1 cellular context compared by ENCODE assay signal in genomic region chr14:22897357-22897756, GRCh38.
TF ChIP-seq lines count a peak whose summit lies in the region.

No MANE protein-coding gene starts in this region.

TF ChIP-seq in K562, 482 proteins besides CTCF, POLR2A, EP300 and RAD21 (continued from another document and continues in another):
- TF ChIP-seq, protein P1, sequence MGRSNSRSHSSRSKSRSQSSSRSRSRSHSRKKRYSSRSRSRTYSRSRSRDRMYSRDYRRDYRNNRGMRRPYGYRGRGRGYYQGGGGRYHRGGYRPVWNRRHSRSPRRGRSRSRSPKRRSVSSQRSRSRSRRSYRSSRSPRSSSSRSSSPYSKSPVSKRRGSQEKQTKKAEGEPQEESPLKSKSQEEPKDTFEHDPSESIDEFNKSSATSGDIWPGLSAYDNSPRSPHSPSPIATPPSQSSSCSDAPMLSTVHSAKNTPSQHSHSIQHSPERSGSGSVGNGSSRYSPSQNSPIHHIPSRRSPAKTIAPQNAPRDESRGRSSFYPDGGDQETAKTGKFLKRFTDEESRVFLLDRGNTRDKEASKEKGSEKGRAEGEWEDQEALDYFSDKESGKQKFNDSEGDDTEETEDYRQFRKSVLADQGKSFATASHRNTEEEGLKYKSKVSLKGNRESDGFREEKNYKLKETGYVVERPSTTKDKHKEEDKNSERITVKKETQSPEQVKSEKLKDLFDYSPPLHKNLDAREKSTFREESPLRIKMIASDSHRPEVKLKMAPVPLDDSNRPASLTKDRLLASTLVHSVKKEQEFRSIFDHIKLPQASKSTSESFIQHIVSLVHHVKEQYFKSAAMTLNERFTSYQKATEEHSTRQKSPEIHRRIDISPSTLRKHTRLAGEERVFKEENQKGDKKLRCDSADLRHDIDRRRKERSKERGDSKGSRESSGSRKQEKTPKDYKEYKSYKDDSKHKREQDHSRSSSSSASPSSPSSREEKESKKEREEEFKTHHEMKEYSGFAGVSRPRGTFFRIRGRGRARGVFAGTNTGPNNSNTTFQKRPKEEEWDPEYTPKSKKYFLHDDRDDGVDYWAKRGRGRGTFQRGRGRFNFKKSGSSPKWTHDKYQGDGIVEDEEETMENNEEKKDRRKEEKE (IDR thresholded peaks at IDR 0.05; ENCODE audit: borderline replicate concordance in 1 of 2, control insufficient read depth in 1 of 2, low read depth in 2 of 2, low read length in 1 of 2) = no peak; a peak in 1 of 4 replicates
- TF ChIP-seq PHF8 (IDR thresholded peaks at IDR 0.05; ENCODE audit: borderline replicate concordance, low read length) (no peak), TFE3 (CRISPR knock-in tag; IDR thresholded peaks at IDR 0.05) (no peak), SMARCB1 (IDR thresholded peaks at IDR 0.05; ENCODE audit: insufficient read length, low read depth) (no peak), HDAC2 (IDR thresholded peaks at IDR 0.05) (peak; percentile 69; the same call in 1 of the 2 replicates), NFXL1 (CRISPR knock-in tag; IDR thresholded peaks at IDR 0.05) (no peak), DMBX1 (CRISPR knock-in tag; IDR thresholded peaks at IDR 0.05; ENCODE audit: borderline replicate concordance) (peak; percentile 87), RAD51 (IDR thresholded peaks at IDR 0.05; ENCODE audit: borderline replicate concordance, low read depth) (no peak), IRF9 (tag; IDR thresholded peaks at IDR 0.05) (no peak), CAMTA2 (CRISPR knock-in tag; conservative IDR thresholded peaks at IDR 0.05) (no peak), SMAD4 (CRISPR knock-in tag; conservative IDR thresholded peaks at IDR 0.05) (peak; percentile 81), BMI1 (IDR thresholded peaks at IDR 0.05; ENCODE audit: low read length) (no peak), FOXP1 (CRISPR knock-in tag; IDR thresholded peaks at IDR 0.05) (no peak), KDM1A (IDR thresholded peaks at IDR 0.05) (peak; percentile 71 to 81; a peak in 3 of 4 replicates), ZNF668 (CRISPR knock-in tag; IDR thresholded peaks at IDR 0.05) (no peak), TAF1 (IDR thresholded peaks at IDR 0.05; ENCODE audit: control insufficient read depth, extremely low read depth, insufficient read depth, low read length, severe bottlenecking) (peak; percentile 38), DDX20 (tag; IDR thresholded peaks at IDR 0.05; ENCODE audit: low read depth) (no peak), ARID3A (IDR thresholded peaks at IDR 0.05; ENCODE audit: borderline replicate concordance, low read depth, low read length) (no peak), RFX1 (IDR thresholded peaks at IDR 0.05) (no peak), RNF219 (CRISPR knock-in tag; IDR thresholded peaks at IDR 0.05) (no peak), HDGF (IDR thresholded peaks at IDR 0.05) (no peak), SIRT6 (IDR thresholded peaks at IDR 0.05; ENCODE audit: low read depth, low read length) (no peak), ESRRA (IDR thresholded peaks at IDR 0.05; ENCODE audit: borderline replicate concordance, low read depth) (no peak)
- TF ChIP-seq, protein P2, sequence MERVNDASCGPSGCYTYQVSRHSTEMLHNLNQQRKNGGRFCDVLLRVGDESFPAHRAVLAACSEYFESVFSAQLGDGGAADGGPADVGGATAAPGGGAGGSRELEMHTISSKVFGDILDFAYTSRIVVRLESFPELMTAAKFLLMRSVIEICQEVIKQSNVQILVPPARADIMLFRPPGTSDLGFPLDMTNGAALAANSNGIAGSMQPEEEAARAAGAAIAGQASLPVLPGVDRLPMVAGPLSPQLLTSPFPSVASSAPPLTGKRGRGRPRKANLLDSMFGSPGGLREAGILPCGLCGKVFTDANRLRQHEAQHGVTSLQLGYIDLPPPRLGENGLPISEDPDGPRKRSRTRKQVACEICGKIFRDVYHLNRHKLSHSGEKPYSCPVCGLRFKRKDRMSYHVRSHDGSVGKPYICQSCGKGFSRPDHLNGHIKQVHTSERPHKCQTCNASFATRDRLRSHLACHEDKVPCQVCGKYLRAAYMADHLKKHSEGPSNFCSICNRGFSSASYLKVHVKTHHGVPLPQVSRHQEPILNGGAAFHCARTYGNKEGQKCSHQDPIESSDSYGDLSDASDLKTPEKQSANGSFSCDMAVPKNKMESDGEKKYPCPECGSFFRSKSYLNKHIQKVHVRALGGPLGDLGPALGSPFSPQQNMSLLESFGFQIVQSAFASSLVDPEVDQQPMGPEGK (CRISPR knock-in tag; IDR thresholded peaks at IDR 0.05; ENCODE audit: borderline replicate concordance) = no peak
- TF ChIP-seq, protein P3, sequence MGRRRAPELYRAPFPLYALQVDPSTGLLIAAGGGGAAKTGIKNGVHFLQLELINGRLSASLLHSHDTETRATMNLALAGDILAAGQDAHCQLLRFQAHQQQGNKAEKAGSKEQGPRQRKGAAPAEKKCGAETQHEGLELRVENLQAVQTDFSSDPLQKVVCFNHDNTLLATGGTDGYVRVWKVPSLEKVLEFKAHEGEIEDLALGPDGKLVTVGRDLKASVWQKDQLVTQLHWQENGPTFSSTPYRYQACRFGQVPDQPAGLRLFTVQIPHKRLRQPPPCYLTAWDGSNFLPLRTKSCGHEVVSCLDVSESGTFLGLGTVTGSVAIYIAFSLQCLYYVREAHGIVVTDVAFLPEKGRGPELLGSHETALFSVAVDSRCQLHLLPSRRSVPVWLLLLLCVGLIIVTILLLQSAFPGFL (CRISPR knock-in tag; IDR thresholded peaks at IDR 0.05) = no peak
- TF ChIP-seq, protein P4, sequence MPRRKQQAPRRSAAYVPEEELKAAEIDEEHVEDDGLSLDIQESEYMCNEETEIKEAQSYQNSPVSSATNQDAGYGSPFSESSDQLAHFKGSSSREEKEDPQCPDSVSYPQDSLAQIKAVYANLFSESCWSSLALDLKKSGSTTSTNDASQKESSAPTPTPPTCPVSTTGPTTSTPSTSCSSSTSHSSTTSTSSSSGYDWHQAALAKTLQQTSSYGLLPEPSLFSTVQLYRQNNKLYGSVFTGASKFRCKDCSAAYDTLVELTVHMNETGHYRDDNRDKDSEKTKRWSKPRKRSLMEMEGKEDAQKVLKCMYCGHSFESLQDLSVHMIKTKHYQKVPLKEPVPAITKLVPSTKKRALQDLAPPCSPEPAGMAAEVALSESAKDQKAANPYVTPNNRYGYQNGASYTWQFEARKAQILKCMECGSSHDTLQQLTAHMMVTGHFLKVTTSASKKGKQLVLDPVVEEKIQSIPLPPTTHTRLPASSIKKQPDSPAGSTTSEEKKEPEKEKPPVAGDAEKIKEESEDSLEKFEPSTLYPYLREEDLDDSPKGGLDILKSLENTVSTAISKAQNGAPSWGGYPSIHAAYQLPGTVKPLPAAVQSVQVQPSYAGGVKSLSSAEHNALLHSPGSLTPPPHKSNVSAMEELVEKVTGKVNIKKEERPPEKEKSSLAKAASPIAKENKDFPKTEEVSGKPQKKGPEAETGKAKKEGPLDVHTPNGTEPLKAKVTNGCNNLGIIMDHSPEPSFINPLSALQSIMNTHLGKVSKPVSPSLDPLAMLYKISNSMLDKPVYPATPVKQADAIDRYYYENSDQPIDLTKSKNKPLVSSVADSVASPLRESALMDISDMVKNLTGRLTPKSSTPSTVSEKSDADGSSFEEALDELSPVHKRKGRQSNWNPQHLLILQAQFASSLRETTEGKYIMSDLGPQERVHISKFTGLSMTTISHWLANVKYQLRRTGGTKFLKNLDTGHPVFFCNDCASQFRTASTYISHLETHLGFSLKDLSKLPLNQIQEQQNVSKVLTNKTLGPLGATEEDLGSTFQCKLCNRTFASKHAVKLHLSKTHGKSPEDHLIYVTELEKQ (CRISPR knock-in tag; IDR thresholded peaks at IDR 0.05) = no peak
- TF ChIP-seq, protein P5, sequence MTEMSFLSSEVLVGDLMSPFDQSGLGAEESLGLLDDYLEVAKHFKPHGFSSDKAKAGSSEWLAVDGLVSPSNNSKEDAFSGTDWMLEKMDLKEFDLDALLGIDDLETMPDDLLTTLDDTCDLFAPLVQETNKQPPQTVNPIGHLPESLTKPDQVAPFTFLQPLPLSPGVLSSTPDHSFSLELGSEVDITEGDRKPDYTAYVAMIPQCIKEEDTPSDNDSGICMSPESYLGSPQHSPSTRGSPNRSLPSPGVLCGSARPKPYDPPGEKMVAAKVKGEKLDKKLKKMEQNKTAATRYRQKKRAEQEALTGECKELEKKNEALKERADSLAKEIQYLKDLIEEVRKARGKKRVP (CRISPR knock-in tag; IDR thresholded peaks at IDR 0.05) = no peak
- TF ChIP-seq, protein P6, sequence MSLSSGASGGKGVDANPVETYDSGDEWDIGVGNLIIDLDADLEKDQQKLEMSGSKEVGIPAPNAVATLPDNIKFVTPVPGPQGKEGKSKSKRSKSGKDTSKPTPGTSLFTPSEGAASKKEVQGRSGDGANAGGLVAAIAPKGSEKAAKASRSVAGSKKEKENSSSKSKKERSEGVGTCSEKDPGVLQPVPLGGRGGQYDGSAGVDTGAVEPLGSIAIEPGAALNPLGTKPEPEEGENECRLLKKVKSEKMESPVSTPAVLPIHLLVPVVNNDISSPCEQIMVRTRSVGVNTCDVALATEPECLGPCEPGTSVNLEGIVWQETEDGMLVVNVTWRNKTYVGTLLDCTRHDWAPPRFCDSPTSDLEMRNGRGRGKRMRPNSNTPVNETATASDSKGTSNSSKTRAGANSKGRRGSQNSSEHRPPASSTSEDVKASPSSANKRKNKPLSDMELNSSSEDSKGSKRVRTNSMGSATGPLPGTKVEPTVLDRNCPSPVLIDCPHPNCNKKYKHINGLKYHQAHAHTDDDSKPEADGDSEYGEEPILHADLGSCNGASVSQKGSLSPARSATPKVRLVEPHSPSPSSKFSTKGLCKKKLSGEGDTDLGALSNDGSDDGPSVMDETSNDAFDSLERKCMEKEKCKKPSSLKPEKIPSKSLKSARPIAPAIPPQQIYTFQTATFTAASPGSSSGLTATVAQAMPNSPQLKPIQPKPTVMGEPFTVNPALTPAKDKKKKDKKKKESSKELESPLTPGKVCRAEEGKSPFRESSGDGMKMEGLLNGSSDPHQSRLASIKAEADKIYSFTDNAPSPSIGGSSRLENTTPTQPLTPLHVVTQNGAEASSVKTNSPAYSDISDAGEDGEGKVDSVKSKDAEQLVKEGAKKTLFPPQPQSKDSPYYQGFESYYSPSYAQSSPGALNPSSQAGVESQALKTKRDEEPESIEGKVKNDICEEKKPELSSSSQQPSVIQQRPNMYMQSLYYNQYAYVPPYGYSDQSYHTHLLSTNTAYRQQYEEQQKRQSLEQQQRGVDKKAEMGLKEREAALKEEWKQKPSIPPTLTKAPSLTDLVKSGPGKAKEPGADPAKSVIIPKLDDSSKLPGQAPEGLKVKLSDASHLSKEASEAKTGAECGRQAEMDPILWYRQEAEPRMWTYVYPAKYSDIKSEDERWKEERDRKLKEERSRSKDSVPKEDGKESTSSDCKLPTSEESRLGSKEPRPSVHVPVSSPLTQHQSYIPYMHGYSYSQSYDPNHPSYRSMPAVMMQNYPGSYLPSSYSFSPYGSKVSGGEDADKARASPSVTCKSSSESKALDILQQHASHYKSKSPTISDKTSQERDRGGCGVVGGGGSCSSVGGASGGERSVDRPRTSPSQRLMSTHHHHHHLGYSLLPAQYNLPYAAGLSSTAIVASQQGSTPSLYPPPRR (CRISPR knock-in tag; IDR thresholded peaks at IDR 0.05; ENCODE audit: borderline replicate concordance) = no peak
- TF ChIP-seq, protein P7, sequence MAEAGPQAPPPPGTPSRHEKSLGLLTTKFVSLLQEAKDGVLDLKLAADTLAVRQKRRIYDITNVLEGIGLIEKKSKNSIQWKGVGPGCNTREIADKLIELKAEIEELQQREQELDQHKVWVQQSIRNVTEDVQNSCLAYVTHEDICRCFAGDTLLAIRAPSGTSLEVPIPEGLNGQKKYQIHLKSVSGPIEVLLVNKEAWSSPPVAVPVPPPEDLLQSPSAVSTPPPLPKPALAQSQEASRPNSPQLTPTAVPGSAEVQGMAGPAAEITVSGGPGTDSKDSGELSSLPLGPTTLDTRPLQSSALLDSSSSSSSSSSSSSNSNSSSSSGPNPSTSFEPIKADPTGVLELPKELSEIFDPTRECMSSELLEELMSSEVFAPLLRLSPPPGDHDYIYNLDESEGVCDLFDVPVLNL (CRISPR knock-in tag; IDR thresholded peaks at IDR 0.05; ENCODE audit: low read depth) = no peak
